Comparison of ENCODE assay signal across 8 cellular contexts in genomic region chr1:159067699-159068621, GRCh38. TPM values are rescaled to one million over a fixed set of nuclear protein-coding genes. Genes with fewer than 3 reads are reported as not detected.
A peak's percentile ranks its signal among the peaks of the same experiment; 100 is the strongest.
DNase-seq lines count a peak whose midpoint lies in the region; ATAC-seq lines count a peak whose summit lies in the region.

No MANE protein-coding gene starts in this region.

- no peak overlapping the region for H3K4me3 ChIP-seq in skin epidermis

- no peaks in the 10 kb centered on the region for H3K9me3 Mint-ChIP-seq in activated naive CD4-positive, alpha-beta T cell treated with anti-CD3 and anti-CD28 coated beads, Interleukin-2, amount 50 U/mL, for 72 hours

- DNase-seq in GDM1 (lab: John Stamatoyannopoulos, UW) (peak; percentile 42), HuH-7.5 (ENCODE audit: low spot score) (no peak), epidermal melanocyte (ENCODE audit: insufficient read length, low spot score) (no peak)
- DNase-seq in activated naive CD4-positive, alpha-beta T cell treated with anti-CD3 and anti-CD28 coated beads, Interleukin-2, amount 50 U/mL, for 72 hours (ENCODE audit: low spot score in 2 of 2), result no peak
- DNase-seq in activated effector memory CD4-positive, alpha-beta T cell treated with anti-CD3 and anti-CD28 coated beads, Interleukin-2, amount 50 U/mL, for 16 hours, result no peak

- ATAC-seq in GM19463 (IDR thresholded peaks at IDR 0.05; ENCODE audit: unreplicated experiment) (peak; percentile 77), HG03460 (IDR thresholded peaks at IDR 0.05; ENCODE audit: unreplicated experiment) (peak; percentile 82)
- ATAC-seq in activated naive CD4-positive, alpha-beta T cell treated with anti-CD3 and anti-CD28 coated beads, Interleukin-2, amount 50 U/mL, for 72 hours, result peak; percentile 76 to 82

- H3K36me3 Mint-ChIP-seq in activated naive CD4-positive, alpha-beta T cell treated with anti-CD3 and anti-CD28 coated beads, Interleukin-2, amount 50 U/mL, for 72 hours, result peaks cover 21 to 25% of the 10 kb centered on the region in 2 donors

- H3K27ac Mint-ChIP-seq in activated naive CD4-positive, alpha-beta T cell treated with anti-CD3 and anti-CD28 coated beads, Interleukin-2, amount 50 U/mL, for 72 hours, result peak overlapping the region; percentile 91 to 93

- H3K27ac ChIP-seq in skin epidermis, result peak overlapping the region in 15 of 21 experiments; percentile 23 to 95 (median 62)

RNA-seq across cellular contexts. Expression of gene AIM2, which starts 8.6 kb away (rescaled TPM):
- total RNA-seq in activated naive CD4-positive, alpha-beta T cell treated with anti-CD3 and anti-CD28 coated beads, Interleukin-2, amount 50 U/mL, for 72 hours, result 10 to 100 TPM; 14.4 to 23.6 TPM

RNA-seq across cellular contexts. Expression of gene IFI16, which starts 58.3 kb away (rescaled TPM):
- 100 to 1,000 TPM; 226 to 314 TPM for total RNA-seq in activated naive CD4-positive, alpha-beta T cell treated with anti-CD3 and anti-CD28 coated beads, Interleukin-2, amount 50 U/mL, for 72 hours
